Comparison of ENCODE assay signal across 8 cellular contexts in the genomic region with DNA sequence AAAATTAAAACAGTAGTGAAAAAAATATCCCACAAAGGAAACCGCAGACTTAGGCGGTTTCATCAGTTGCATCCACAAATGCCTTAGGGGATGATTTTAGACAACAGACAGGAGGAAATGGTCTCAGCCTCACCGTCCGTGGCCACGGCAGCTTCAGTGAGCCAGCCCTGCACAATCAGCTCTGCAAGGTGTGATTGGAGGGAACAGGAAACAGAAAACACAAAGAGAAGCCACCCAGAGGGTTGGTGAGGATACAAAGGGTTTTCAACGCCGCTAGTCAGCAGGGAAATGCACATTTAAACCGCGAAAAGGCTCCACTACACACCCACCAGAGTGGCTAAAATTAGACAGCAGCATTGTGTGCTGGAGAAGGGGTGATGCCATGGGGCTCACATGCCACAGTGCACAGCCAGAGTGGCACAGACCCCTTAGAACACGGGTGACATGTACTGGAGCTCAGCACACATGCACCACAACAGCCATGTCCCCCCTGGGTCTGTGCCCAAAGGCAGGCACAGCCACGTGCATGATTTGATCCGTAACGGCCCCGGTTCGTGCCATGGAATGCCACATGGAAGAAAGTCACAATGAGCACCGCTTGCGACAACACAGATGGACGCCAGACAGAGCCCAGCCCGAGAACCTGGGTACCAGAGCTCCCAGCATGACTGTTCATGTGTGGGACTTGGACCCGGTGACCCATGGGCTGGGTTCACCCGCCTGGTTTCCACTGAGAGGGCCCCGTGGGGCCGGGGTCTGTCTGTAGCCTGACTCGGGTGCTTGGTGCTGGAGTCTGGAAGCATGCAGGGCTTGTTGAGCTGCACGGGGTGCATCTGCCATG. TPM values are rescaled to one million over a fixed set of nuclear protein-coding genes. Genes with fewer than 3 reads are reported as not detected.
DNase-seq lines count a peak whose midpoint lies in the region; ATAC-seq lines count a peak whose summit lies in the region.

No MANE protein-coding gene starts in this region.

- ATAC-seq in GM19397 (IDR thresholded peaks at IDR 0.05; ENCODE audit: unreplicated experiment) (peak; percentile 72), HG03354 (IDR thresholded peaks at IDR 0.05; ENCODE audit: poor library complexity, severe bottlenecking, unreplicated experiment) (peak; percentile 78)

- DNase-seq in Daoy (ENCODE audit: low read depth) (peak; percentile 41), SKM-1 treated with dmso at 0.1 percent for 144 hours (lab: John Stamatoyannopoulos, UW; ENCODE audit: unreplicated experiment) (peak; percentile 46), germinal center (ENCODE audit: low spot score) (peak; percentile 48), HPDE6-E6E7 (ENCODE audit: extremely low spot score) (no peak), ecto neural progenitor cell (ENCODE audit: low spot score) (no peak), OCI-M2 (lab: John Stamatoyannopoulos, UW; ENCODE audit: unreplicated experiment) (no peak)

RNA-seq across cellular contexts. Expression of a gene that starts 18.3 kb away (rescaled TPM):
- 3.9 and 8.8 TPM in 2 replicates for total RNA-seq in Daoy (2014; rRNA removed; shearing (Covaris generic))

RNA-seq across cellular contexts. Expression of a gene that starts 31.7 kb away (rescaled TPM):
- 176 and 204 TPM in 2 replicates for total RNA-seq in Daoy (2014; rRNA removed; shearing (Covaris generic))

Comparison
In these comparisons a context has a peak if more than half of its experiments do, and no peak if none do; other contexts are left out.
1. DNase-seq: peak in Daoy (single experiment), SKM-1 treated with dmso at 0.1 percent for 144 hours (single experiment) and germinal center (single experiment); none in HPDE6-E6E7 (single experiment), ecto neural progenitor cell (single experiment) and OCI-M2 (single experiment).